ENCODE assay signal across 30 cellular contexts in genomic region chr6:131813991-131814390, GRCh38. TPM values are rescaled to one million over a fixed set of nuclear protein-coding genes. Genes with fewer than 3 reads are reported as not detected.
"Had no signal": no experiment of that assay in that cellular context is flagged by ENCODE, and none has a peak within 500 bp of the region (broad histone marks: within the 10 kb centered on the region; RNA-seq: fewer than 3 reads in every experiment).

No MANE protein-coding gene starts in this region.

- H3K4me3 Mint-ChIP-seq: effector memory CD8-positive, alpha-beta T cell; naive thymus-derived CD8-positive, alpha-beta T cell; nephron progenitor cell; stimulated activated memory B cell treated with anti-CD40 and anti-IgM and Interleukin-4, amounts not matched to agents 10 μg/mL and 1 μg/mL and 100 μg/mL, for 72 hours had no signal

- H3K4me1 Mint-ChIP-seq: stimulated activated memory B cell treated with anti-CD40 and anti-IgM and Interleukin-4, amounts not matched to agents 10 μg/mL and 1 μg/mL and 100 μg/mL, for 72 hours had no signal

- H3K4me2 ChIP-seq: hepatocyte had no signal

- ATAC-seq: effector memory CD8-positive, alpha-beta T cell; gastrocnemius medialis; left cardiac atrium; left lung; naive thymus-derived CD8-positive, alpha-beta T cell; psoas muscle; right cardiac atrium; stimulated activated memory B cell treated with anti-CD40 and anti-IgM and Interleukin-4, amounts not matched to agents 10 μg/mL and 1 μg/mL and 100 μg/mL, for 72 hours; stimulated activated naive CD8-positive, alpha-beta T cell treated with anti-CD3 and anti-CD28 coated beads, Interleukin-15, Interleukin-2, amounts not matched to agents 100 U/mL and 50 U/mL, for 24 hours had no signal

- H2AFZ ChIP-seq: hepatocyte had no signal

- H3K4me1 ChIP-seq: esophagus squamous epithelium, gastrocnemius medialis, left lung, psoas muscle, sigmoid colon, testis, upper lobe of left lung had no signal

- H3K36me3 Mint-ChIP-seq: naive thymus-derived CD8-positive, alpha-beta T cell; stimulated activated memory B cell treated with anti-CD40 and anti-IgM and Interleukin-4, amounts not matched to agents 10 μg/mL and 1 μg/mL and 100 μg/mL, for 72 hours had no signal

- H3K36me3 ChIP-seq: esophagus squamous epithelium, gastrocnemius medialis, left lung, sigmoid colon, spleen, tibial artery, upper lobe of left lung had no signal

- H3K27me3 ChIP-seq: gastrocnemius medialis, sigmoid colon, testis, tibial artery, upper lobe of left lung had no signal

- H3K27me3 Mint-ChIP-seq: stimulated activated memory B cell treated with anti-CD40 and anti-IgM and Interleukin-4, amounts not matched to agents 10 μg/mL and 1 μg/mL and 100 μg/mL, for 72 hours had no signal

- DNase-seq: cortex of kidney; effector memory CD8-positive, alpha-beta T cell; erythroblast; esophagus squamous epithelium; foreskin fibroblast; gastrocnemius medialis; head of caudate nucleus; kidney; left cardiac atrium; left lung; mesendoderm; midbrain; naive thymus-derived CD8-positive, alpha-beta T cell; nephron progenitor cell; nucleus accumbens; posterior cingulate gyrus; psoas muscle; right cardiac atrium; sigmoid colon; spleen; stimulated activated CD4-positive, alpha-beta T cell treated with anti-CD3 and anti-CD28 coated beads, Interleukin-4, amount 100 ng/mL, for 4 hours; stimulated activated naive CD8-positive, alpha-beta T cell treated with anti-CD3 and anti-CD28 coated beads, Interleukin-15, Interleukin-2, amounts not matched to agents 100 U/mL and 50 U/mL, for 24 hours; substantia nigra; testis; tibial artery; upper lobe of left lung had no signal

- H3K9me3 Mint-ChIP-seq: effector memory CD8-positive, alpha-beta T cell; naive thymus-derived CD8-positive, alpha-beta T cell; nephron progenitor cell; stimulated activated memory B cell treated with anti-CD40 and anti-IgM and Interleukin-4, amounts not matched to agents 10 μg/mL and 1 μg/mL and 100 μg/mL, for 72 hours had no signal

- H3K4me3 ChIP-seq: esophagus squamous epithelium, gastrocnemius medialis, hepatocyte, left lung, psoas muscle, sigmoid colon, spleen, testis, tibial artery, upper lobe of left lung had no signal

- H3K9me3 ChIP-seq: esophagus squamous epithelium, gastrocnemius medialis, left lung, psoas muscle, sigmoid colon, spleen, testis, tibial artery, upper lobe of left lung had no signal

- H3K27ac ChIP-seq: esophagus squamous epithelium, gastrocnemius medialis, hepatocyte, left lung, psoas muscle, sigmoid colon, spleen, testis, tibial artery, upper lobe of left lung had no signal

- H3K27ac Mint-ChIP-seq: effector memory CD8-positive, alpha-beta T cell; naive thymus-derived CD8-positive, alpha-beta T cell; nephron progenitor cell; stimulated activated memory B cell treated with anti-CD40 and anti-IgM and Interleukin-4, amounts not matched to agents 10 μg/mL and 1 μg/mL and 100 μg/mL, for 72 hours had no signal

- FAIRE-seq: endometrium, kidney, urothelium cell line had no signal

RNA-seq across cellular contexts. Expression of gene ENPP1, which starts 6.2 kb away (rescaled TPM):
- polyA plus RNA-seq: naive thymus-derived CD8-positive, alpha-beta T cell had no signal
